In the genomic region with DNA sequence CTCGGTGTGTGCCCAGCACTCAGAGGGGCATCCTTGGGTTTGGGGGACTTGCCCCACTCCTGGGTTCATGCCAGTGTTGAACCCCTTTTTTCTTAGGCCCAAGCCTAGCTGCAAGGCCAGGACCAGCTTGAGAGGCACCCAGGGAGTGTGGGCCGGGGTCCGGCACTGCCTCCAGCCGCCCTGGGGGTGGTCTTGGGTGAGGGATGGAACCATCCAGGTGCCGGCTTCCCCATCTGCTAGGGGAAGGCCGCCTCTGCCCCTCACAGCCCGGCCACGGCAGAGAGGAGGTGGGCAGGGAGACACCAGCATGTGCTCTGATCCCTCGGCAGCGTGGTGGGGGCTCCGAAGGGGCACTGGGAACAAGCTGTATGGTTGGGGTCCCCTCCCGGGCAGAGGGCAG, we compare ENCODE assay signal across 25 cellular contexts. TPM values are rescaled to one million over a fixed set of nuclear protein-coding genes. Genes with fewer than 3 reads are reported as not detected.
"Had no signal": no experiment of that assay in that cellular context is flagged by ENCODE, and none has a peak within 500 bp of the region (broad histone marks: within the 10 kb centered on the region; RNA-seq: fewer than 3 reads in every experiment).

No MANE protein-coding gene starts in this region.

- H3K36me3 ChIP-seq: brain microvascular endothelial cell, gastrocnemius medialis had no signal

- H3K4me3 ChIP-seq: coronary artery, esophagus muscularis mucosa, gastrocnemius medialis, heart left ventricle had no signal

- H3K9me3 ChIP-seq: esophagus muscularis mucosa, gastrocnemius medialis, heart left ventricle had no signal

- DNase-seq: activated CD4-positive, alpha-beta memory T cell treated with anti-CD3 and anti-CD28 coated beads, Interleukin-2, amount 10 ng/mL, durations not matched to agents 7 days and 5 days; activated CD4-positive, alpha-beta T cell treated with anti-CD3 and anti-CD28 coated beads for 1 hour; activated CD4-positive, alpha-beta T cell treated with anti-CD3 and anti-CD28 coated beads for 4 hours; activated CD4-positive, alpha-beta T cell treated with anti-CD3 and anti-CD28 coated beads, Interleukin-2, amount 10 ng/mL, durations not matched to agents 7 days and 5 days; activated CD4-positive, alpha-beta T cell treated with anti-CD3 and anti-CD28 coated beads, Interleukin-2, amount 50 U/mL, for 4 hours; activated CD8-positive, alpha-beta memory T cell treated with anti-CD3 and anti-CD28 coated beads, Interleukin-2, amount 50 U/mL, for 48 hours; activated gamma-delta T cell; activated naive CD4-positive, alpha-beta T cell; activated naive CD4-positive, alpha-beta T cell treated with anti-CD3 and anti-CD28 coated beads, Interleukin-2, amount 10 ng/mL, durations not matched to agents 7 days and 5 days; activated naive CD8-positive, alpha-beta T cell treated with anti-CD3 and anti-CD28 coated beads, Interleukin-2, amount 10 ng/mL, durations not matched to agents 7 days and 5 days; activated T-cell treated with anti-CD3 and anti-CD28 coated beads for 4 hours; activated T-cell treated with anti-CD3 and anti-CD28 coated beads, Interleukin-2, amount 50 U/mL, for 24 hours; activated T-cell treated with anti-CD3 and anti-CD28 coated beads, Interleukin-2, amount 50 U/mL, for 72 hours; brain microvascular endothelial cell; dermis blood vessel endothelial cell; effector CD4-positive, alpha-beta T cell; effector memory CD8-positive, alpha-beta T cell; erythroblast; foreskin keratinocyte; gastrocnemius medialis; heart left ventricle; T-helper 2 cell had no signal

- H3K27ac ChIP-seq: brain microvascular endothelial cell, coronary artery, esophagus muscularis mucosa, foreskin keratinocyte, gastrocnemius medialis, heart left ventricle had no signal

- H3K4me1 ChIP-seq: foreskin keratinocyte, gastrocnemius medialis had no signal

- H3K27me3 ChIP-seq: brain microvascular endothelial cell, heart left ventricle had no signal

RNA-seq across cellular contexts. Expression of a gene that starts 50.2 kb away (rescaled TPM):
- total RNA-seq: activated CD4-positive, alpha-beta memory T cell treated with anti-CD3 and anti-CD28 coated beads, Interleukin-2, amount 10 ng/mL, durations not matched to agents 7 days and 5 days; activated CD4-positive, alpha-beta T cell treated with anti-CD3 and anti-CD28 coated beads, Interleukin-2, amount 10 ng/mL, durations not matched to agents 7 days and 5 days; activated naive CD8-positive, alpha-beta T cell treated with anti-CD3 and anti-CD28 coated beads, Interleukin-2, amount 10 ng/mL, durations not matched to agents 7 days and 5 days; T-helper 1 cell treated with Interleukin-12 subunit alpha and Interleukin-12 subunit beta and Interleukin-4 antibody, amounts not matched to agents 30 ng/mL and 1 ng/mL, for 36 hours had no signal
